Comparison of ENCODE assay signal across 19 cellular contexts in the genomic region with DNA sequence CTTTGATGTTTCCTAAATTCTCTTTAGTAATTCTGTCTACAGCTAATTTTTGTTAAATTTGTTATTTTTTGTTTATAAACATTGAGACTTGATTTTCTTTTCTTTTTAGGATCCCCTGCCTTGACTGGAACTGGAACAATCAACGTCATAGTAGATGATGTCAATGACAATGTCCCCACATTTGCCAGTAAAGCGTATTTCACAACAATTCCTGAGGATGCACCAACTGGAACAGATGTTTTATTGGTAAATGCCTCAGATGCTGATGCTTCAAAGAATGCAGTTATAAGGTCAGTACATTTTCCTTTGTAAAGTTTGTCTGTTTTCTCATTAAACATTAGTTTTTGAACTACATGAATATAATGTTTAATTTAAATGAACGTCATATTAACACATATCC.
DNase-seq lines count a peak whose midpoint lies in the region; FAIRE-seq and TF ChIP-seq lines count a peak whose summit lies in the region.
"Had no signal": no experiment of that assay in that cellular context is flagged by ENCODE, and none has a peak within 500 bp of the region (broad histone marks: within the 10 kb centered on the region; RNA-seq: fewer than 3 reads in every experiment).

No MANE protein-coding gene starts in this region.

- H3K27ac ChIP-seq in SK-N-MC = peak overlapping the region; percentile 95
- H3K27ac ChIP-seq in spleen = no peak overlapping the region
- H3K27ac ChIP-seq: hepatocyte, RWPE1, testis had no signal

- peak; percentile 58 for DNase-seq in AG20443 (ENCODE audit: low spot score)
- no peak for DNase-seq in SK-N-MC (ENCODE audit: low read depth, low spot score)
- DNase-seq in fibroblast of the conjunctiva (ENCODE audit: low read depth) = peak; percentile 3
- peak; percentile 11 for DNase-seq in non-pigmented ciliary epithelial cell (ENCODE audit: low read depth)
- DNase-seq in HTR-8/SVneo (ENCODE audit: insufficient read length, low spot score) = no peak
- DNase-seq in activated CD4-positive, alpha-beta T cell treated with anti-CD3 and anti-CD28 coated beads, Interleukin-2, amount 50 U/mL, for 1 hour = no peak
- DNase-seq in spleen = no peak
- DNase-seq: activated naive CD4-positive, alpha-beta T cell; activated T-cell treated with anti-CD3 and anti-CD28 coated beads, Interleukin-2, amount 50 U/mL, for 24 hours; AML-193; cerebellar nuclear complex; DMS79 treated with DMSO at 0.1 percent for 48 hours; effector memory CD4-positive, alpha-beta T cell; esophagus squamous epithelium; naive B cell; NCI-H526; testis had no signal

- H3K4me3 ChIP-seq in SK-N-MC (no peak overlapping the region), spleen (no peak overlapping the region)
- H3K4me3 ChIP-seq: esophagus squamous epithelium, hepatocyte, testis had no signal

- no peaks in the 10 kb centered on the region for H3K27me3 ChIP-seq in spleen (replicated peaks in 1 of 7)
- H3K27me3 ChIP-seq: esophagus squamous epithelium, hepatocyte, testis had no signal

- no peaks in the 10 kb centered on the region for H3K4me1 ChIP-seq in spleen
- H3K4me1 ChIP-seq: esophagus squamous epithelium, testis had no signal

- peaks cover 68% of the 10 kb centered on the region for H3K36me3 ChIP-seq in SK-N-MC (ENCODE audit: insufficient read depth, low read length)
- peaks cover 0 to 7% (median 0%) of the 10 kb centered on the region in 6 donors for H3K36me3 ChIP-seq in spleen
- H3K36me3 ChIP-seq: esophagus squamous epithelium had no signal

- intact Hi-C loops in spleen (cut with DNase I; ENCODE audit: low total_unique reads) = no loop called here

- no peak for FAIRE-seq in HTR-8/SVneo (lab: Jason Lieb, UNC)

- 77 to 87% (median 85%) methylated on average over 3 of the region's 3 CpGs for WGBS in spleen, 5 donors

- TF ChIP-seq POLR2A in spleen (IDR thresholded peaks at IDR 0.05) = no peak

- H3K9ac ChIP-seq in SK-N-MC (ENCODE audit: insufficient read length) = no peak overlapping the region

- no peak for TF ChIP-seq CTCF in spleen (IDR thresholded peaks at IDR 0.05 in 8 of 11, conservative IDR thresholded peaks at IDR 0.05 in 3 of 11)

- H3K9me3 ChIP-seq in SK-N-MC (ENCODE audit: low read depth, low read length) (no peaks in the 10 kb centered on the region), spleen (no peaks in the 10 kb centered on the region)
- H3K9me3 ChIP-seq: esophagus squamous epithelium, testis had no signal

Comparison
In these comparisons a context has a peak if more than half of its experiments do, and no peak if none do; other contexts are left out.
1. DNase-seq: peak in AG20443 (single experiment), fibroblast of the conjunctiva (single experiment) and non-pigmented ciliary epithelial cell (single experiment); none in SK-N-MC (single experiment), HTR-8/SVneo (single experiment), activated CD4-positive, alpha-beta T cell treated with anti-CD3 and anti-CD28 coated beads, Interleukin-2, amount 50 U/mL, for 1 hour (single experiment) and spleen (single experiment).